22 cellular contexts compared by ENCODE assay signal in genomic region chr3:47646362-47646761, GRCh38.
A peak's percentile ranks its signal among the peaks of the same experiment; 100 is the strongest.
DNase-seq lines count a peak whose midpoint lies in the region; ATAC-seq, FAIRE-seq and TF ChIP-seq lines count a peak whose summit lies in the region.
"Had no signal": no experiment of that assay in that cellular context is flagged by ENCODE, and none has a peak within 500 bp of the region (broad histone marks: within the 10 kb centered on the region; RNA-seq: fewer than 3 reads in every experiment).

No MANE protein-coding gene starts in this region.

- H3K4me3 Mint-ChIP-seq in activated CD4-positive, alpha-beta T cell treated with anti-CD3 and anti-CD28 coated beads for 36 hours, result no peak overlapping the region
- H3K4me3 Mint-ChIP-seq: activated naive CD4-positive, alpha-beta T cell treated with anti-CD3 and anti-CD28 coated beads, Interleukin-2, amount 50 U/mL, for 24 hours had no signal

- TF ChIP-seq POLR2A in GM12878 (IDR thresholded peaks at IDR 0.05; ENCODE audit: low read depth, low read length), result no peak

- H3K9me3 Mint-ChIP-seq in activated CD4-positive, alpha-beta T cell treated with anti-CD3 and anti-CD28 coated beads for 36 hours (ENCODE audit: low read depth), result no peaks in the 10 kb centered on the region
- H3K9me3 Mint-ChIP-seq: activated naive CD4-positive, alpha-beta T cell treated with anti-CD3 and anti-CD28 coated beads, Interleukin-2, amount 50 U/mL, for 24 hours had no signal

- H3K4me3 ChIP-seq in AG04449 (ENCODE audit: low read depth, low read length), result no peak overlapping the region
- no peak overlapping the region for H3K4me3 ChIP-seq in GM12878
- H3K4me3 ChIP-seq in left lung, result no peak overlapping the region
- H3K4me3 ChIP-seq: thoracic aorta had no signal

- H4K20me1 ChIP-seq in GM12878 (ENCODE audit: control insufficient read depth, insufficient read depth), result no peaks in the 10 kb centered on the region; the same call in 1 of the 2 replicates

- intact Hi-C loops in GM12878 (cut with micrococcal nuclease; ENCODE audit: unreplicated experiment) (no loop called here), left lung (cut with DNase I) (no loop called here)
- intact Hi-C loops in activated CD4-positive, alpha-beta T cell treated with anti-CD3 and anti-CD28 coated beads for 36 hours (cut with DNase I, micrococcal nuclease), result no loop called here

- H3K27me3 Mint-ChIP-seq in activated CD4-positive, alpha-beta T cell treated with anti-CD3 and anti-CD28 coated beads for 36 hours, result no peaks in the 10 kb centered on the region
- H3K27me3 Mint-ChIP-seq: activated naive CD4-positive, alpha-beta T cell treated with anti-CD3 and anti-CD28 coated beads, Interleukin-2, amount 50 U/mL, for 24 hours had no signal

- POLR2A ChIA-PET in AG04449 (lab: Yijun Ruan, JAX) (no interaction called here), GM12878 (lab: Charles Lee) (no interaction called here)
- POLR2A ChIA-PET in activated CD4-positive, alpha-beta T cell treated with anti-CD3 and anti-CD28 coated beads for 36 hours (lab: Charles Lee), result no interaction called here

- no peaks in the 10 kb centered on the region for H3K4me1 Mint-ChIP-seq in activated CD4-positive, alpha-beta T cell treated with anti-CD3 and anti-CD28 coated beads for 36 hours

- H3K4me1 ChIP-seq in GM12878 (ENCODE audit: control insufficient read depth, insufficient read depth, low read length) (no peaks in the 10 kb centered on the region), left lung (peaks cover 0 to 5% of the 10 kb centered on the region in 2 donors)

- TF ChIP-seq EP300 in GM12878 (IDR thresholded peaks at IDR 0.05; ENCODE audit: borderline replicate concordance in 1 of 2, control insufficient read depth in 1 of 2, low read depth in 2 of 2, low read length in 2 of 2), result no peak

- no peak overlapping the region for H2AFZ ChIP-seq in GM12878 (ENCODE audit: control insufficient read depth, low read depth, low read length)

- SMC1A ChIA-PET in GM12878 (lab: Charles Lee; ENCODE audit: uncharacterized antibody, unreplicated experiment), result no interaction called here

- H3K36me3 ChIP-seq in GM12878 (ENCODE audit: control insufficient read depth in 2 of 2, insufficient read depth in 2 of 2, low read length in 1 of 2) (peaks cover 5 to 34% of the 10 kb centered on the region in 2 experiments; a peak in 3 of 4 replicates), left lung (peaks cover 0 to 27% of the 10 kb centered on the region in 2 donors)

- FAIRE-seq in GM12878 (lab: Jason Lieb, UNC), result no peak
- FAIRE-seq: endothelial cell of umbilical vein, GM18507 had no signal

- CTCF ChIA-PET in AG04449 (lab: Yijun Ruan, JAX) (no interaction called here), GM12878 (lab: Yijun Ruan, JAX) (no interaction called here)
- CTCF ChIA-PET in activated CD4-positive, alpha-beta T cell treated with anti-CD3 and anti-CD28 coated beads for 36 hours (lab: Charles Lee), result no interaction called here

- no peak overlapping the region for H3K27ac Mint-ChIP-seq in activated CD4-positive, alpha-beta T cell treated with anti-CD3 and anti-CD28 coated beads for 36 hours
- H3K27ac Mint-ChIP-seq: activated naive CD4-positive, alpha-beta T cell treated with anti-CD3 and anti-CD28 coated beads, Interleukin-2, amount 50 U/mL, for 24 hours had no signal

- peaks cover 23% of the 10 kb centered on the region for H3K36me3 Mint-ChIP-seq in activated CD4-positive, alpha-beta T cell treated with anti-CD3 and anti-CD28 coated beads for 36 hours (ENCODE audit: low read depth)

- H3K9ac ChIP-seq in GM12878 (ENCODE audit: control insufficient read depth, insufficient read depth, low read length), result no peak overlapping the region

- H3K79me2 ChIP-seq in GM12878 (ENCODE audit: control insufficient read depth, insufficient read depth, low read length), result no peaks in the 10 kb centered on the region; the same call in 1 of the 2 replicates

- H3K27ac ChIP-seq in GM12878 (ENCODE audit: control insufficient read depth, insufficient read depth) (no peak overlapping the region), left lung (peak overlapping the region in 1 of 2 donors; percentile 36)
- H3K27ac ChIP-seq: neutrophil, thoracic aorta had no signal

- H3K9me3 ChIP-seq in GM12878 (replicated peaks; ENCODE audit: control insufficient read depth, insufficient read depth, low read length) (no peaks in the 10 kb centered on the region), left lung (no peaks in the 10 kb centered on the region)
- H3K9me3 ChIP-seq: neutrophil, thoracic aorta had no signal

- peak; percentile 33 for DNase-seq in AG04449 (ENCODE audit: low read depth, low spot score)
- peak; percentile 54 for DNase-seq in GM03348 (ENCODE audit: low spot score)
- DNase-seq in GM12878 (ENCODE audit: low read depth, low spot score), result no peak
- no peak for DNase-seq in left lung
- DNase-seq in activated gamma-delta T cell treated with Interleukin-2 at 50 U/mL for 16 hours, result no peak
- DNase-seq in NCI-H128 (lab: John Stamatoyannopoulos, UW; ENCODE audit: unreplicated experiment), result no peak
- DNase-seq in activated CD4-positive, alpha-beta T cell treated with anti-CD3 and anti-CD28 coated beads for 36 hours, result no peak
- DNase-seq: ACHN; DND-41; Karpas-422; NCI-H1048; NCI-H2081; NCI-H510A; stimulated activated CD4-positive, alpha-beta T cell treated with anti-CD3 and anti-CD28 coated beads, Interleukin-15, amount 100 ng/mL, for 24 hours; T-helper 1 cell had no signal

- in situ Hi-C loops in GM12878 (cut with MboI), result no loop called here

- 71% methylated on average over 4 of the region's 4 CpGs for WGBS in GM12878 (ENCODE audit: insufficient coverage, insufficient replicate concordance, low lambda C conversion rate, missing lambda C conversion rate)

- TSS peak; percentile 6 for BruUV-seq in GM12878 (replicated peaks; lab: Mats Ljungman, UMichigan)

- no peak overlapping the region for H3K4me2 ChIP-seq in GM12878 (ENCODE audit: control insufficient read depth, insufficient read depth)

- RAD21 ChIA-PET in GM12878 (lab: Charles Lee; ENCODE audit: unreplicated experiment), result no interaction called here

- ATAC-seq in GM12878, result no peak
- ATAC-seq in left lung, result peak; percentile 28
- ATAC-seq in HG02623 (IDR thresholded peaks at IDR 0.05; ENCODE audit: unreplicated experiment), result no peak
- ATAC-seq in activated CD4-positive, alpha-beta T cell treated with anti-CD3 and anti-CD28 coated beads for 36 hours, result no peak
- ATAC-seq: Right ventricle myocardium inferior had no signal

- H3K27me3 ChIP-seq in GM12878 (replicated peaks in 1 of 2; ENCODE audit: control insufficient read depth in 2 of 2, insufficient read depth in 2 of 2, low read length in 1 of 2), result no peaks in the 10 kb centered on the region
- H3K27me3 ChIP-seq in left lung, result no peaks in the 10 kb centered on the region
- H3K27me3 ChIP-seq: neutrophil had no signal

- TF ChIP-seq RAD21 in GM12878 (IDR thresholded peaks at IDR 0.05; ENCODE audit: insufficient read depth, low read depth, low read length), result no peak

- TF ChIP-seq CTCF in AG04449 (IDR thresholded peaks at IDR 0.05; ENCODE audit: insufficient read depth, low read length, missing control alignments), result no peak
- no peak for TF ChIP-seq CTCF in GM12878 (IDR thresholded peaks at IDR 0.05 in 2 of 3, conservative IDR thresholded peaks at IDR 0.05 in 1 of 3; ENCODE audit: control insufficient read depth in 2 of 3, extremely low read depth in 1 of 3, insufficient read depth in 1 of 3, low read depth in 3 of 3, low read length in 3 of 3)
- no peak for TF ChIP-seq CTCF in left lung (IDR thresholded peaks at IDR 0.05)

TF ChIP-seq in GM12878, 131 proteins besides CTCF, POLR2A, EP300 and RAD21:
- TF ChIP-seq BACH1 (IDR thresholded peaks at IDR 0.05; ENCODE audit: borderline replicate concordance), result no peak
- TF ChIP-seq CHD1 (IDR thresholded peaks at IDR 0.05; ENCODE audit: low read depth, low read length), result no peak
- TF ChIP-seq DPF2 (IDR thresholded peaks at IDR 0.05), result no peak
- TF ChIP-seq HDAC2 (IDR thresholded peaks at IDR 0.05), result no peak
- no peak for TF ChIP-seq SREBF1 (IDR thresholded peaks at IDR 0.05; ENCODE audit: low read length)
- no peak for TF ChIP-seq FOXM1 (IDR thresholded peaks at IDR 0.05; ENCODE audit: low read depth, low read length)
- TF ChIP-seq, protein P1, sequence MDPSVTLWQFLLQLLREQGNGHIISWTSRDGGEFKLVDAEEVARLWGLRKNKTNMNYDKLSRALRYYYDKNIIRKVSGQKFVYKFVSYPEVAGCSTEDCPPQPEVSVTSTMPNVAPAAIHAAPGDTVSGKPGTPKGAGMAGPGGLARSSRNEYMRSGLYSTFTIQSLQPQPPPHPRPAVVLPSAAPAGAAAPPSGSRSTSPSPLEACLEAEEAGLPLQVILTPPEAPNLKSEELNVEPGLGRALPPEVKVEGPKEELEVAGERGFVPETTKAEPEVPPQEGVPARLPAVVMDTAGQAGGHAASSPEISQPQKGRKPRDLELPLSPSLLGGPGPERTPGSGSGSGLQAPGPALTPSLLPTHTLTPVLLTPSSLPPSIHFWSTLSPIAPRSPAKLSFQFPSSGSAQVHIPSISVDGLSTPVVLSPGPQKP (IDR thresholded peaks at IDR 0.05; ENCODE audit: low read depth, low read length), result no peak
- TF ChIP-seq CHD2 (IDR thresholded peaks at IDR 0.05; ENCODE audit: borderline replicate concordance, low read depth, low read length), result no peak
- no peak for TF ChIP-seq RAD51 (IDR thresholded peaks at IDR 0.05)
- TF ChIP-seq KDM1A (IDR thresholded peaks at IDR 0.05; ENCODE audit: borderline replicate concordance), result no peak
- no peak for TF ChIP-seq TCF3 (IDR thresholded peaks at IDR 0.05; ENCODE audit: borderline replicate concordance, insufficient read depth, low read depth, low read length)
- no peak for TF ChIP-seq RBBP5 (conservative IDR thresholded peaks at IDR 0.05)
- no peak for TF ChIP-seq SRF (IDR thresholded peaks at IDR 0.05; ENCODE audit: low read depth in 2 of 2, low read length in 2 of 2)
- TF ChIP-seq ASH2L (IDR thresholded peaks at IDR 0.05; ENCODE audit: borderline replicate concordance, low read depth), result no peak

Comparison
In these comparisons a context has a peak if more than half of its experiments do, and no peak if none do; other contexts are left out.
1. DNase-seq: peak in AG04449 (single experiment) and GM03348 (single experiment); none in GM12878 (single experiment), left lung (0 of 2), activated gamma-delta T cell treated with Interleukin-2 at 50 U/mL for 16 hours (single experiment), NCI-H128 (single experiment) and activated CD4-positive, alpha-beta T cell treated with anti-CD3 and anti-CD28 coated beads for 36 hours (single experiment).